Comparison of ENCODE assay signal across 8 cellular contexts in the genomic region with DNA sequence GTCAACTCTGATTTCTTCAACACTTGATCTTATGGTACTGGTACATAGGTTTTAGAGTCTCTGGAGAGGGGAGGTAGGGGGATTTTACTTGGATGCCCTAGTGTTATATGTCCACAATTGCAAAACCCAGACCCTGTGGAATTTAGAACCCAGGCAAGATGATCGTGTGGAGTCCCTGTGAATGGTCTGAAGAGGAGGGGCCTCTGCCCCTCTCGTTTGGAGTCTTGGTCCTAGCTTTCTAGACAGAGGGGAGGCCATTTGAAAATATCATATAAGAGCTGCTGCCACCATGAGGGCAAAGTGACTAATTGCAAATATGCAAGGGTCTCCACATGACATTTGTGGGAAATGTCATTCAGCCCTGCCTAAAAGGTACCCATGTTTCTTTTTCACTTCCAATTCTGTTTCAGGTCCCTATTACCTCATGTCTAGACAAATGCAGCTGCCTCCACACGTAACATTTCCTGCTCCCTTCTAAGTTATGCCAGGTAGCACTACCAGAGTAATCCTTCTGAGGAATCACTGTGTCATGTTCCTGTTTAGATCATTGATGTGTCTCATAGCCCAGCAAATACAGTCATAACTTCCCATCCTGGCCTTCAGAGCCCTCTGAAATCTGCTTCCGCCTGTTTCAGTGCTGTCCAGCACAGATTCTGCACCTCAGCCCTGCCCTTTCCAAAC.
DNase-seq lines count a peak whose midpoint lies in the region; ATAC-seq and TF ChIP-seq lines count a peak whose summit lies in the region.

No MANE protein-coding gene starts in this region.

- no peak for TF ChIP-seq POLR2A in Peyer's patch (IDR thresholded peaks at IDR 0.05)

- no peaks in the 10 kb centered on the region for H3K27me3 Mint-ChIP-seq in activated naive CD8-positive, alpha-beta T cell treated with anti-CD3 and anti-CD28 coated beads, Interleukin-2, amount 50 U/mL, for 24 hours

- no peak overlapping the region for H3K4me3 Mint-ChIP-seq in activated naive CD8-positive, alpha-beta T cell treated with anti-CD3 and anti-CD28 coated beads, Interleukin-2, amount 50 U/mL, for 24 hours

- H3K36me3 ChIP-seq in Peyer's patch (peaks cover 0 to 33% (median 0%) of the 10 kb centered on the region in 3 donors), right atrium auricular region (peaks cover 25% of the 10 kb centered on the region), skeletal muscle satellite cell (ENCODE audit: insufficient read depth, low read length) (no peaks in the 10 kb centered on the region)

- peak; percentile 19 to 70 (median 62) for TF ChIP-seq CTCF in Peyer's patch (IDR thresholded peaks at IDR 0.05)
- TF ChIP-seq CTCF in right atrium auricular region (IDR thresholded peaks at IDR 0.05) = peak; percentile 37 to 77

- peak; percentile 44 for DNase-seq in DMS79 treated with DMSO at 0.1 percent for 48 hours (lab: John Stamatoyannopoulos, UW)
- no peak for DNase-seq in DMS79 (lab: John Stamatoyannopoulos, UW)
- DNase-seq in HuH-7 (ENCODE audit: low spot score) = peak; percentile 22
- peak in 2 of 3 donors; percentile 31 to 67 for DNase-seq in Peyer's patch
- DNase-seq in activated naive CD8-positive, alpha-beta T cell treated with anti-CD3 and anti-CD28 coated beads, Interleukin-2, amount 50 U/mL, for 24 hours = peak; percentile 35
- DNase-seq in right atrium auricular region (ENCODE audit: low spot score) = no peak

- H3K4me1 Mint-ChIP-seq in activated naive CD8-positive, alpha-beta T cell treated with anti-CD3 and anti-CD28 coated beads, Interleukin-2, amount 50 U/mL, for 24 hours = peaks cover 31% of the 10 kb centered on the region

- no peak overlapping the region for H3K9ac ChIP-seq in skeletal muscle satellite cell (ENCODE audit: low read depth, low read length)

- peaks cover 0 to 11% (median 2%) of the 10 kb centered on the region in 4 donors for H3K4me1 ChIP-seq in Peyer's patch
- peaks cover 0 to 49% of the 10 kb centered on the region in 2 donors for H3K4me1 ChIP-seq in right atrium auricular region
- peaks cover 20% of the 10 kb centered on the region for H3K4me1 ChIP-seq in skeletal muscle satellite cell (ENCODE audit: control insufficient read depth, insufficient read depth, low read length)

- H3K4me3 ChIP-seq in Peyer's patch = no peak overlapping the region
- no peak overlapping the region for H3K4me3 ChIP-seq in right atrium auricular region
- H3K4me3 ChIP-seq in skeletal muscle satellite cell (ENCODE audit: low read length) = no peak overlapping the region

- no peaks in the 10 kb centered on the region for H3K9me3 Mint-ChIP-seq in activated naive CD8-positive, alpha-beta T cell treated with anti-CD3 and anti-CD28 coated beads, Interleukin-2, amount 50 U/mL, for 24 hours

- ATAC-seq in GM21619 (IDR thresholded peaks at IDR 0.05; ENCODE audit: unreplicated experiment) = peak; percentile 88
- ATAC-seq in activated naive CD8-positive, alpha-beta T cell treated with anti-CD3 and anti-CD28 coated beads, Interleukin-2, amount 50 U/mL, for 24 hours = peak; percentile 92

- H3K4me2 ChIP-seq in skeletal muscle satellite cell (ENCODE audit: low read length) = peak overlapping the region; percentile 17

- H3K36me3 Mint-ChIP-seq in activated naive CD8-positive, alpha-beta T cell treated with anti-CD3 and anti-CD28 coated beads, Interleukin-2, amount 50 U/mL, for 24 hours (ENCODE audit: low read depth) = peaks cover 17% of the 10 kb centered on the region

- H3K9me3 ChIP-seq in Peyer's patch (no peaks in the 10 kb centered on the region), right atrium auricular region (no peaks in the 10 kb centered on the region), skeletal muscle satellite cell (replicated peaks; ENCODE audit: low read length) (no peaks in the 10 kb centered on the region)

- peak overlapping the region; percentile 37 for H3K27ac Mint-ChIP-seq in activated naive CD8-positive, alpha-beta T cell treated with anti-CD3 and anti-CD28 coated beads, Interleukin-2, amount 50 U/mL, for 24 hours

- H3K27ac ChIP-seq in Peyer's patch = peak overlapping the region in 1 of 4 donors; percentile 6
- H3K27ac ChIP-seq in right atrium auricular region = peak overlapping the region; percentile 33 to 55

- H3K27me3 ChIP-seq in Peyer's patch = no peaks in the 10 kb centered on the region
- H3K27me3 ChIP-seq in right atrium auricular region = no peaks in the 10 kb centered on the region
- no peaks in the 10 kb centered on the region for H3K27me3 ChIP-seq in skeletal muscle satellite cell (ENCODE audit: control insufficient read depth, insufficient read depth, low read length)

Comparison
In these comparisons a context has a peak if more than half of its experiments do, and no peak if none do; other contexts are left out.
1. DNase-seq: peak in DMS79 treated with DMSO at 0.1 percent for 48 hours (single experiment), HuH-7 (single experiment), Peyer's patch (2 of 3) and activated naive CD8-positive, alpha-beta T cell treated with anti-CD3 and anti-CD28 coated beads, Interleukin-2, amount 50 U/mL, for 24 hours (single experiment); none in DMS79 (single experiment) and right atrium auricular region (single experiment).